24 cellular contexts compared by ENCODE assay signal in genomic region chr6:13065596-13065995, GRCh38.
"Had no signal": no experiment of that assay in that cellular context is flagged by ENCODE, and none has a peak within 500 bp of the region (broad histone marks: within the 10 kb centered on the region; RNA-seq: fewer than 3 reads in every experiment).

No MANE protein-coding gene starts in this region.

- ATAC-seq: activated T-cell treated with anti-CD3 and anti-CD28 coated beads, Interleukin-2, amount 50 U/mL, for 4 hours; activated T-helper 17 cell treated with anti-CD3 and anti-CD28 coated beads, Interleukin-2, amount 50 U/mL, for 72 hours had no signal

- H3K4me3 ChIP-seq: Peyer's patch, SJCRH30 had no signal

- H3K27ac ChIP-seq: Peyer's patch, RWPE1, SJCRH30, VCaP had no signal

- DNase-seq: activated CD4-positive, alpha-beta memory T cell treated with anti-CD3 and anti-CD28 coated beads for 36 hours; activated CD4-positive, alpha-beta T cell treated with anti-CD3 and anti-CD28 coated beads, Interleukin-2, amount 10 ng/mL, durations not matched to agents 7 days and 5 days; activated CD4-positive, CD25-positive, alpha-beta regulatory T cell; activated CD8-positive, alpha-beta memory T cell treated with anti-CD3 and anti-CD28 coated beads for 24 hours; activated gamma-delta T cell treated with Interleukin-2 at 50 U/mL for 16 hours; activated naive CD4-positive, alpha-beta T cell treated with anti-CD3 and anti-CD28 coated beads, Interleukin-2, amount 10 ng/mL, durations not matched to agents 7 days and 5 days; activated naive CD8-positive, alpha-beta T cell treated with anti-CD3 and anti-CD28 coated beads for 36 hours; activated T-cell treated with anti-CD3 and anti-CD28 coated beads, Interleukin-2, amount 50 U/mL, for 4 hours; cerebellar nuclear complex; NCI-H1694; NCI-H2029; NCI-H2107; NCI-H2171 treated with DMSO at 0.1 percent for 48 hours; NCI-H226; NCI-H69; NK-92 treated with Interleukin-12 subunit alpha and Interleukin-12 subunit beta, amount 100 ng/mL, for 24 hours; Peyer's patch; Right ventricle myocardium superior; SJCRH30; SK-N-SH; T-helper 1 cell had no signal

- H3K36me3 ChIP-seq: Peyer's patch, SJCRH30 had no signal

- H3K27me3 ChIP-seq: Peyer's patch, SJCRH30 had no signal
